ENCODE assay signal across 28 cellular contexts in genomic region chr5:144104086-144104485, GRCh38.
"Had no signal": no experiment of that assay in that cellular context is flagged by ENCODE, and none has a peak within 500 bp of the region (broad histone marks: within the 10 kb centered on the region; RNA-seq: fewer than 3 reads in every experiment).

No MANE protein-coding gene starts in this region.

- H3K9me3 ChIP-seq: adrenal gland, ascending aorta, left lung, stomach, suprapubic skin, tibial nerve had no signal

- H3K4me2 ChIP-seq: hepatocyte had no signal

- ATAC-seq: activated CD8-positive, alpha-beta memory T cell treated with anti-CD3 and anti-CD28 coated beads, Interleukin-2, amount 10 ng/mL, durations not matched to agents 7 days and 5 days; activated CD8-positive, alpha-beta T cell treated with anti-CD3 and anti-CD28 coated beads for 36 hours; effector memory CD8-positive, alpha-beta T cell; esophagus mucosa; left lung; sciatic nerve; stimulated activated memory B cell treated with anti-CD40 and anti-IgM and Interleukin-4, amounts not matched to agents 10 μg/mL and 1 μg/mL and 100 μg/mL, for 72 hours had no signal

- H3K4me3 ChIP-seq: adrenal gland, ascending aorta, hepatocyte, left lung, lung, stomach, suprapubic skin, tibial nerve had no signal

- H3K79me2 ChIP-seq: hepatocyte had no signal

- H3K36me3 ChIP-seq: adrenal gland, ascending aorta, left lung, stomach, suprapubic skin, tibial nerve, WERI-Rb-1 had no signal

- H3K27ac ChIP-seq: adrenal gland, ascending aorta, hepatocyte, left lung, stomach, suprapubic skin, tibial nerve, WERI-Rb-1 had no signal

- H2AFZ ChIP-seq: hepatocyte had no signal

- DNase-seq: activated CD4-positive, alpha-beta T cell treated with anti-CD3 and anti-CD28 coated beads, Interleukin-2, amount 10 ng/mL, durations not matched to agents 7 days and 5 days; activated CD4-positive, CD25-positive, alpha-beta regulatory T cell treated with anti-CD3 and anti-CD28 coated beads, Interleukin-2, amount 50 U/mL, for 72 hours; activated CD8-positive, alpha-beta memory T cell treated with anti-CD3 and anti-CD28 coated beads, Interleukin-2, amount 10 ng/mL, durations not matched to agents 7 days and 5 days; activated CD8-positive, alpha-beta T cell treated with anti-CD3 and anti-CD28 coated beads for 36 hours; activated T-cell treated with anti-CD3 and anti-CD28 coated beads for 4 hours; adrenal gland; effector memory CD8-positive, alpha-beta T cell; glutamatergic neuron; immature natural killer cell; kidney glomerular epithelial cell; left lung; naive B cell; occipital lobe; small intestine; stimulated activated CD4-positive, alpha-beta T cell treated with anti-CD3 and anti-CD28 coated beads, Interleukin-2, amount 100 ng/mL, for 24 hours; stomach; WERI-Rb-1 had no signal

- H3K27me3 ChIP-seq: adrenal gland, ascending aorta, hepatocyte, left lung, stomach, suprapubic skin, tibial nerve had no signal

- H3K4me1 ChIP-seq: adrenal gland, ascending aorta, left lung, suprapubic skin, tibial nerve had no signal

- FAIRE-seq: colon, endothelial cell of umbilical vein, frontal cortex, small intestine had no signal
